In genomic region chr2:226963528-226963927, GRCh38 we compare ENCODE assay signal across 15 cellular contexts.
A peak's percentile ranks its signal among the peaks of the same experiment; 100 is the strongest.
DNase-seq lines count a peak whose midpoint lies in the region; ATAC-seq, FAIRE-seq and TF ChIP-seq lines count a peak whose summit lies in the region.
"Had no signal": no experiment of that assay in that cellular context is flagged by ENCODE, and none has a peak within 500 bp of the region (broad histone marks: within the 10 kb centered on the region; RNA-seq: fewer than 3 reads in every experiment).

No MANE protein-coding gene starts in this region.

- DNase-seq in EH (ENCODE audit: low read depth) (peak; percentile 90), NCI-H69 (lab: John Stamatoyannopoulos, UW) (peak; percentile 4), epithelial cell of proximal tubule (ENCODE audit: low read depth) (peak; percentile 93), neural progenitor cell (ENCODE audit: low spot score) (peak; percentile 19), T-helper 1 cell (no peak), D721Med (ENCODE audit: insufficient read length, low spot score) (no peak)
- DNase-seq in activated CD4-positive, alpha-beta T cell treated with anti-CD3 and anti-CD28 coated beads for 4 hours, result no peak
- DNase-seq: activated naive CD8-positive, alpha-beta T cell treated with anti-CD3 and anti-CD28 coated beads, Interleukin-2, amount 50 U/mL, for 24 hours; CD4-positive, alpha-beta memory T cell; lower lobe of right lung; MV-4-11; NCI-H2227 treated with DMSO at 0.1 percent for 48 hours; stimulated activated CD4-positive, alpha-beta T cell treated with anti-CD3 and anti-CD28 coated beads, Interleukin-1b, Interleukin-23, amount 100 ng/mL, for 48 hours had no signal

- peaks cover 5% of the 10 kb centered on the region for H3K4me1 ChIP-seq in neural progenitor cell
- H3K4me1 ChIP-seq: lower lobe of right lung had no signal

- no peaks in the 10 kb centered on the region for H3K36me3 Mint-ChIP-seq in neural progenitor cell
- H3K36me3 Mint-ChIP-seq: stimulated activated effector memory CD8-positive, alpha-beta T cell treated with anti-CD3 and anti-CD28 coated beads, Interleukin-12 subunit alpha, Interleukin-12 subunit beta, amount 100 ng/mL, for 72 hours had no signal

- no peak overlapping the region for H3K27ac Mint-ChIP-seq in neural progenitor cell
- H3K27ac Mint-ChIP-seq: activated naive CD8-positive, alpha-beta T cell treated with anti-CD3 and anti-CD28 coated beads, Interleukin-2, amount 50 U/mL, for 24 hours; CD4-positive, alpha-beta memory T cell; stimulated activated effector memory CD8-positive, alpha-beta T cell treated with anti-CD3 and anti-CD28 coated beads, Interleukin-12 subunit alpha, Interleukin-12 subunit beta, amount 100 ng/mL, for 72 hours had no signal

- ATAC-seq in HG03097 (IDR thresholded peaks at IDR 0.05; ENCODE audit: low FRiP score, unreplicated experiment), result no peak
- ATAC-seq: activated naive CD8-positive, alpha-beta T cell treated with anti-CD3 and anti-CD28 coated beads, Interleukin-2, amount 50 U/mL, for 24 hours; lower lobe of right lung; stimulated activated effector memory CD8-positive, alpha-beta T cell treated with anti-CD3 and anti-CD28 coated beads, Interleukin-12 subunit alpha, Interleukin-12 subunit beta, amount 100 ng/mL, for 72 hours had no signal

- no peak overlapping the region for H3K4me3 Mint-ChIP-seq in neural progenitor cell
- H3K4me3 Mint-ChIP-seq: activated naive CD8-positive, alpha-beta T cell treated with anti-CD3 and anti-CD28 coated beads, Interleukin-2, amount 50 U/mL, for 24 hours; CD4-positive, alpha-beta memory T cell; stimulated activated effector memory CD8-positive, alpha-beta T cell treated with anti-CD3 and anti-CD28 coated beads, Interleukin-12 subunit alpha, Interleukin-12 subunit beta, amount 100 ng/mL, for 72 hours had no signal

- H3K27me3 Mint-ChIP-seq in neural progenitor cell (ENCODE audit: insufficient read depth, low read depth), result no peaks in the 10 kb centered on the region
- H3K27me3 Mint-ChIP-seq: activated naive CD8-positive, alpha-beta T cell treated with anti-CD3 and anti-CD28 coated beads, Interleukin-2, amount 50 U/mL, for 24 hours; CD4-positive, alpha-beta memory T cell had no signal

- TF ChIP-seq CTCF in epithelial cell of proximal tubule (conservative IDR thresholded peaks at IDR 0.05; ENCODE audit: low read depth, low read length) (peak; percentile 18), neural progenitor cell (IDR thresholded peaks at IDR 0.05) (no peak), D721Med (IDR thresholded peaks at IDR 0.05; ENCODE audit: insufficient read depth, missing control alignments) (no peak)

- H3K4me3 ChIP-seq in epithelial cell of proximal tubule (ENCODE audit: low read depth, low read length), result no peak overlapping the region
- H3K4me3 ChIP-seq in neural progenitor cell, result no peak overlapping the region
- H3K4me3 ChIP-seq: lower lobe of right lung had no signal

- no peaks in the 10 kb centered on the region for H3K4me1 Mint-ChIP-seq in neural progenitor cell
- H3K4me1 Mint-ChIP-seq: activated naive CD8-positive, alpha-beta T cell treated with anti-CD3 and anti-CD28 coated beads, Interleukin-2, amount 50 U/mL, for 24 hours; stimulated activated effector memory CD8-positive, alpha-beta T cell treated with anti-CD3 and anti-CD28 coated beads, Interleukin-12 subunit alpha, Interleukin-12 subunit beta, amount 100 ng/mL, for 72 hours had no signal

- no peaks in the 10 kb centered on the region for H3K27me3 ChIP-seq in neural progenitor cell

- no peak overlapping the region for H3K4me2 ChIP-seq in neural progenitor cell

- peaks cover 4% of the 10 kb centered on the region for H3K9me3 Mint-ChIP-seq in neural progenitor cell

- H3K9me3 ChIP-seq in neural progenitor cell (ENCODE audit: low read depth), result no peaks in the 10 kb centered on the region
- H3K9me3 ChIP-seq: lower lobe of right lung had no signal

- no peak for FAIRE-seq in D721Med (lab: Jason Lieb, UNC)

- H3K27ac ChIP-seq in neural progenitor cell, result no peak overlapping the region
- H3K27ac ChIP-seq: lower lobe of right lung had no signal

- no peaks in the 10 kb centered on the region for H3K36me3 ChIP-seq in neural progenitor cell
- H3K36me3 ChIP-seq: lower lobe of right lung had no signal

- no peaks in the 10 kb centered on the region for H3K79me2 ChIP-seq in neural progenitor cell (ENCODE audit: low read depth)

- H3K9ac ChIP-seq in neural progenitor cell, result no peak overlapping the region

- no peak overlapping the region for H2AFZ ChIP-seq in neural progenitor cell (replicated peaks)

- no peaks in the 10 kb centered on the region for H4K20me1 ChIP-seq in neural progenitor cell (ENCODE audit: low read depth)

- no peaks in the 10 kb centered on the region for H3F3A ChIP-seq in neural progenitor cell (ENCODE audit: low read depth)

Comparison
In these comparisons a context has a peak if more than half of its experiments do, and no peak if none do; other contexts are left out.
1. DNase-seq: peak in EH (single experiment), NCI-H69 (single experiment), epithelial cell of proximal tubule (single experiment) and neural progenitor cell (single experiment); none in T-helper 1 cell (0 of 5), activated CD4-positive, alpha-beta T cell treated with anti-CD3 and anti-CD28 coated beads for 4 hours (0 of 2) and D721Med (single experiment).